8 cellular contexts compared by ENCODE assay signal in genomic region chr2:96868555-96869280, GRCh38. TPM values are rescaled to one million over a fixed set of nuclear protein-coding genes. Genes with fewer than 3 reads are reported as not detected.
A peak's percentile ranks its signal among the peaks of the same experiment; 100 is the strongest.
DNase-seq lines count a peak whose midpoint lies in the region; ATAC-seq, FAIRE-seq and TF ChIP-seq lines count a peak whose summit lies in the region.

No MANE protein-coding gene starts in this region.

- no peaks in the 10 kb centered on the region for H3K9me3 ChIP-seq in skeletal muscle satellite cell (replicated peaks; ENCODE audit: low read length)

- H3K4me1 ChIP-seq in skeletal muscle satellite cell (ENCODE audit: control insufficient read depth, insufficient read depth, low read length): peaks cover 35% of the 10 kb centered on the region

- FAIRE-seq in bronchial epithelial cell (lab: Jason Lieb, UNC): no peak

- H3K4me3 ChIP-seq in bronchial epithelial cell (ENCODE audit: low read depth, low read length) (peak overlapping the region; percentile 80), skeletal muscle satellite cell (ENCODE audit: low read length) (peak overlapping the region; percentile 88)

- H3K27me3 ChIP-seq in bronchial epithelial cell (ENCODE audit: control insufficient read depth, insufficient read depth, low read length) (no peaks in the 10 kb centered on the region), skeletal muscle satellite cell (ENCODE audit: control insufficient read depth, insufficient read depth, low read length) (no peaks in the 10 kb centered on the region)

- DNase-seq in DMS153 (lab: John Stamatoyannopoulos, UW) (peak; percentile 64), NCI-H1048 (lab: John Stamatoyannopoulos, UW) (peak; percentile 64), T-helper 9 cell (peak; percentile 48), bronchial epithelial cell (ENCODE audit: low read depth) (peak; percentile 61), iPS-NIHi7 (ENCODE audit: extremely low spot score) (peak; percentile 81), cerebellar nuclear complex (lab: John Stamatoyannopoulos, UW) (no peak)

- peak overlapping the region; percentile 99 for H3K4me2 ChIP-seq in skeletal muscle satellite cell (ENCODE audit: low read length)

- TF ChIP-seq CTCF in bronchial epithelial cell (IDR thresholded peaks at IDR 0.05; ENCODE audit: insufficient read depth, low read length, severe bottlenecking): peak; percentile 71

- ATAC-seq in GM21619 (IDR thresholded peaks at IDR 0.05; ENCODE audit: unreplicated experiment): peak; percentile 52

- peak overlapping the region; percentile 94 for H3K9ac ChIP-seq in skeletal muscle satellite cell (ENCODE audit: low read depth, low read length)

- H3K36me3 ChIP-seq in bronchial epithelial cell (ENCODE audit: control insufficient read depth, insufficient read depth, low read length): peaks cover 18% of the 10 kb centered on the region
- H3K36me3 ChIP-seq in skeletal muscle satellite cell (ENCODE audit: insufficient read depth, low read length): peaks cover 41% of the 10 kb centered on the region

RNA-seq across cellular contexts. Expression of gene SEMA4C, which starts 1.2 kb away (rescaled TPM):
- total RNA-seq in bronchial epithelial cell: 7.8 and 8.2 TPM in 2 replicates
- total RNA-seq in skeletal muscle satellite cell (2012; rRNA removed): 13.2 and 20.8 TPM in 2 replicates

RNA-seq across cellular contexts. Expression of gene ANKRD39, which starts 10.9 kb away (rescaled TPM):
- total RNA-seq in bronchial epithelial cell: 5.8 and 8.2 TPM in 2 replicates
- 10.9 and 12.5 TPM in 2 replicates for total RNA-seq in skeletal muscle satellite cell (2012; rRNA removed)

RNA-seq across cellular contexts. Expression of gene ANKRD23, which starts 24.9 kb away (rescaled TPM):
- total RNA-seq in bronchial epithelial cell: 0.79 and 1.2 TPM in 2 replicates
- 1.1 and 2.3 TPM in 2 replicates for total RNA-seq in skeletal muscle satellite cell (2012; rRNA removed)

RNA-seq across cellular contexts. Expression of gene CNNM3, which starts 52.6 kb away (rescaled TPM):
- total RNA-seq in bronchial epithelial cell: 5.9 and 6.1 TPM in 2 replicates
- total RNA-seq in skeletal muscle satellite cell (2012; rRNA removed): 1.8 and 2.4 TPM in 2 replicates

Comparison
In these comparisons a context has a peak if more than half of its experiments do, and no peak if none do; other contexts are left out.
1. DNase-seq: peak in DMS153 (single experiment), NCI-H1048 (single experiment), T-helper 9 cell (single experiment), bronchial epithelial cell (single experiment) and iPS-NIHi7 (single experiment); none in cerebellar nuclear complex (0 of 2).